Comparison of ENCODE assay signal across 15 cellular contexts in the genomic region with DNA sequence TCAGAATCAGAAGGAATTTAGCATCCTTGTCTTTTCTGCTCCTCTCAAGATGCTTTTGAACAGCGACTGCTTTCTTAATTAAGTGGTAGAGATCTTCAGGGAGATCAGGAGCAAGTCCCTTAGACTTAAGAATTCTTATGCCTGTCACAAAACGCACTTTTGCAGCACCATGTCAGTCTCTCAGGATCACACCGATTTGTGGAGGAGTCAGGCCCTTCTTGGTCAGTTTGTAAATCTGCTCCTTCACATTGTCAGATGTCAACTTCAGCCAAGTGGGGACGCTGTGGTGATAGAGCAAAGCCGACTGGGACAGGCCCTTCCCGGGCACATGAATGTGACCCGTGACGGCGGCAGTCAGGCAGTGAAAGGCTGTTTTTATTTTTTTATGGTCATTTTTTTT. TPM values are rescaled to one million over a fixed set of nuclear protein-coding genes. Genes with fewer than 3 reads are reported as not detected.
DNase-seq lines count a peak whose midpoint lies in the region; ATAC-seq and TF ChIP-seq lines count a peak whose summit lies in the region.
"Had no signal": no experiment of that assay in that cellular context is flagged by ENCODE, and none has a peak within 500 bp of the region (broad histone marks: within the 10 kb centered on the region; RNA-seq: fewer than 3 reads in every experiment).

No MANE protein-coding gene starts in this region.

- POLR2A ChIA-PET in SK-N-SH (lab: Yijun Ruan, JAX) = no interaction called here

- TF ChIP-seq EP300 in SK-N-SH (IDR thresholded peaks at IDR 0.05; ENCODE audit: borderline replicate concordance in 1 of 2, low read depth in 1 of 2, low read length in 1 of 2) = no peak

- peaks cover 52% of the 10 kb centered on the region for H3K4me1 Mint-ChIP-seq in brain
- H3K4me1 Mint-ChIP-seq in nephron progenitor cell = peaks cover 52% of the 10 kb centered on the region

- H2AFZ ChIP-seq in SK-N-SH (ENCODE audit: low read depth) = no peak overlapping the region

- TF ChIP-seq CTCF in brain (conservative IDR thresholded peaks at IDR 0.05) = no peak
- TF ChIP-seq CTCF in nephron progenitor cell (IDR thresholded peaks at IDR 0.05) = no peak
- no peak for TF ChIP-seq CTCF in SK-N-SH (IDR thresholded peaks at IDR 0.05)

- DNase-seq in NCI-H510A treated with DMSO at 0.1 percent for 48 hours (lab: John Stamatoyannopoulos, UW) (peak; percentile 40), NCI-H510A (lab: John Stamatoyannopoulos, UW) (no peak), nephron progenitor cell (no peak), HuH-7 (ENCODE audit: low spot score) (no peak), SK-N-SH (no peak)
- DNase-seq: Caco-2; CD8-positive, alpha-beta memory T cell; GF-D8; HCEC 1CT; HFFc6 had no signal

- no peak overlapping the region for H3K27ac ChIP-seq in SK-N-SH (ENCODE audit: low read depth in 2 of 2, low read length in 1 of 2)
- H3K27ac ChIP-seq: 22Rv1 had no signal

- no peaks in the 10 kb centered on the region for H3K9me3 ChIP-seq in SK-N-SH
- H3K9me3 ChIP-seq: Caco-2 had no signal

- no peaks in the 10 kb centered on the region for H3K36me3 ChIP-seq in SK-N-SH (replicated peaks in 1 of 2; ENCODE audit: control insufficient read depth in 1 of 2, insufficient read depth in 2 of 2, low read length in 1 of 2)

- TF ChIP-seq RAD21 in SK-N-SH (IDR thresholded peaks at IDR 0.05; ENCODE audit: low read length) = no peak

- ATAC-seq in HG02973 (IDR thresholded peaks at IDR 0.05; ENCODE audit: unreplicated experiment) (no peak), HG03159 (IDR thresholded peaks at IDR 0.05; ENCODE audit: unreplicated experiment) (no peak)

- no peaks in the 10 kb centered on the region for H3K27me3 ChIP-seq in SK-N-SH (ENCODE audit: insufficient read depth)

- CTCF ChIA-PET in SK-N-SH (lab: Yijun Ruan, JAX) = interaction anchor here (1.5 to 12.5 kb wide), 3 partner anchors 10 to 305 kb away, joined by 4 to 145 read pairs (median 13); no protein-coding TSS in a partner anchor

- peaks cover 11% of the 10 kb centered on the region for H3F3A ChIP-seq in SK-N-SH (replicated peaks; ENCODE audit: insufficient read depth)

- H3K4me2 ChIP-seq in SK-N-SH = no peak overlapping the region

- 88% methylated on average over 9 of the region's 9 CpGs for WGBS in SK-N-SH (ENCODE audit: low lambda C conversion rate)

- H3K27ac Mint-ChIP-seq in brain (peak overlapping the region in 3 of 5 experiments; percentile 93 to 97 (median 96)), nephron progenitor cell (peak overlapping the region; percentile 43)
- H3K27ac Mint-ChIP-seq: CD8-positive, alpha-beta memory T cell; HFFc6 had no signal

- no peaks in the 10 kb centered on the region for H3K79me2 ChIP-seq in SK-N-SH (ENCODE audit: insufficient read depth)

- H3K27me3 Mint-ChIP-seq in brain (peaks cover 8% of the 10 kb centered on the region), nephron progenitor cell (ENCODE audit: low read depth, poor library complexity) (peaks cover 11% of the 10 kb centered on the region)

- H3K9me3 Mint-ChIP-seq in brain (peaks cover 0 to 4% (median 3%) of the 10 kb centered on the region in 5 experiments), nephron progenitor cell (no peaks in the 10 kb centered on the region)
- H3K9me3 Mint-ChIP-seq: CD8-positive, alpha-beta memory T cell; HFFc6 had no signal

- H3K4me3 ChIP-seq in SK-N-SH (ENCODE audit: low read depth in 2 of 2, low read length in 1 of 2) = no peak overlapping the region

- H3K4me1 ChIP-seq in SK-N-SH (ENCODE audit: control insufficient read depth in 1 of 2, insufficient read depth in 2 of 2, low read depth in 1 of 2, low read length in 1 of 2) = peaks cover 25 to 33% of the 10 kb centered on the region in 2 experiments; a peak in 3 of 4 replicates

- H4K20me1 ChIP-seq in SK-N-SH (ENCODE audit: insufficient read depth) = no peaks in the 10 kb centered on the region

- no peaks in the 10 kb centered on the region for H3K9me2 ChIP-seq in SK-N-SH

- H3K36me3 Mint-ChIP-seq in brain = no peaks in the 10 kb centered on the region
- no peaks in the 10 kb centered on the region for H3K36me3 Mint-ChIP-seq in nephron progenitor cell (ENCODE audit: low read depth)
- H3K36me3 Mint-ChIP-seq: CD8-positive, alpha-beta memory T cell had no signal

- H3K9ac ChIP-seq in SK-N-SH = no peak overlapping the region

- H3K4me3 Mint-ChIP-seq in brain = no peak overlapping the region
- H3K4me3 Mint-ChIP-seq in nephron progenitor cell = no peak overlapping the region
- H3K4me3 Mint-ChIP-seq: CD8-positive, alpha-beta memory T cell; HFFc6 had no signal

TF ChIP-seq in SK-N-SH, 30 proteins besides CTCF, POLR2A, EP300 and RAD21:
- no peak for TF ChIP-seq MXI1 (IDR thresholded peaks at IDR 0.05; ENCODE audit: low read depth, low read length)
- no peak for TF ChIP-seq CHD2 (IDR thresholded peaks at IDR 0.05; ENCODE audit: low read length, partially characterized antibody)
- TF ChIP-seq FOSL2 (IDR thresholded peaks at IDR 0.05; ENCODE audit: borderline replicate concordance, low read depth) = no peak
- TF ChIP-seq, protein P1, sequence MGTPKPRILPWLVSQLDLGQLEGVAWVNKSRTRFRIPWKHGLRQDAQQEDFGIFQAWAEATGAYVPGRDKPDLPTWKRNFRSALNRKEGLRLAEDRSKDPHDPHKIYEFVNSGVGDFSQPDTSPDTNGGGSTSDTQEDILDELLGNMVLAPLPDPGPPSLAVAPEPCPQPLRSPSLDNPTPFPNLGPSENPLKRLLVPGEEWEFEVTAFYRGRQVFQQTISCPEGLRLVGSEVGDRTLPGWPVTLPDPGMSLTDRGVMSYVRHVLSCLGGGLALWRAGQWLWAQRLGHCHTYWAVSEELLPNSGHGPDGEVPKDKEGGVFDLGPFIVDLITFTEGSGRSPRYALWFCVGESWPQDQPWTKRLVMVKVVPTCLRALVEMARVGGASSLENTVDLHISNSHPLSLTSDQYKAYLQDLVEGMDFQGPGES (IDR thresholded peaks at IDR 0.05; ENCODE audit: low read depth, low read length) = no peak
- TF ChIP-seq SIN3A (IDR thresholded peaks at IDR 0.05; ENCODE audit: borderline replicate concordance, low read depth, low read length) = no peak
- no peak for TF ChIP-seq FOXJ3 (CRISPR knock-in tag; IDR thresholded peaks at IDR 0.05)
- TF ChIP-seq, protein P2, sequence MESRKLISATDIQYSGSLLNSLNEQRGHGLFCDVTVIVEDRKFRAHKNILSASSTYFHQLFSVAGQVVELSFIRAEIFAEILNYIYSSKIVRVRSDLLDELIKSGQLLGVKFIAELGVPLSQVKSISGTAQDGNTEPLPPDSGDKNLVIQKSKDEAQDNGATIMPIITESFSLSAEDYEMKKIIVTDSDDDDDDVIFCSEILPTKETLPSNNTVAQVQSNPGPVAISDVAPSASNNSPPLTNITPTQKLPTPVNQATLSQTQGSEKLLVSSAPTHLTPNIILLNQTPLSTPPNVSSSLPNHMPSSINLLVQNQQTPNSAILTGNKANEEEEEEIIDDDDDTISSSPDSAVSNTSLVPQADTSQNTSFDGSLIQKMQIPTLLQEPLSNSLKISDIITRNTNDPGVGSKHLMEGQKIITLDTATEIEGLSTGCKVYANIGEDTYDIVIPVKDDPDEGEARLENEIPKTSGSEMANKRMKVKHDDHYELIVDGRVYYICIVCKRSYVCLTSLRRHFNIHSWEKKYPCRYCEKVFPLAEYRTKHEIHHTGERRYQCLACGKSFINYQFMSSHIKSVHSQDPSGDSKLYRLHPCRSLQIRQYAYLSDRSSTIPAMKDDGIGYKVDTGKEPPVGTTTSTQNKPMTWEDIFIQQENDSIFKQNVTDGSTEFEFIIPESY (IDR thresholded peaks at IDR 0.05; ENCODE audit: borderline replicate concordance, low read depth) = no peak
- no peak for TF ChIP-seq TAF1 (IDR thresholded peaks at IDR 0.05; ENCODE audit: borderline replicate concordance, low read depth, low read length)
- TF ChIP-seq RFX5 (IDR thresholded peaks at IDR 0.05; ENCODE audit: low read length) = no peak
- no peak for TF ChIP-seq NRF1 (IDR thresholded peaks at IDR 0.05; ENCODE audit: low read depth, low read length)
- no peak for TF ChIP-seq TCF12 (IDR thresholded peaks at IDR 0.05)
- TF ChIP-seq JUND (IDR thresholded peaks at IDR 0.05) = no peak
- no peak for TF ChIP-seq MEF2A (IDR thresholded peaks at IDR 0.05; ENCODE audit: borderline replicate concordance, low read depth)
- TF ChIP-seq, protein P3, sequence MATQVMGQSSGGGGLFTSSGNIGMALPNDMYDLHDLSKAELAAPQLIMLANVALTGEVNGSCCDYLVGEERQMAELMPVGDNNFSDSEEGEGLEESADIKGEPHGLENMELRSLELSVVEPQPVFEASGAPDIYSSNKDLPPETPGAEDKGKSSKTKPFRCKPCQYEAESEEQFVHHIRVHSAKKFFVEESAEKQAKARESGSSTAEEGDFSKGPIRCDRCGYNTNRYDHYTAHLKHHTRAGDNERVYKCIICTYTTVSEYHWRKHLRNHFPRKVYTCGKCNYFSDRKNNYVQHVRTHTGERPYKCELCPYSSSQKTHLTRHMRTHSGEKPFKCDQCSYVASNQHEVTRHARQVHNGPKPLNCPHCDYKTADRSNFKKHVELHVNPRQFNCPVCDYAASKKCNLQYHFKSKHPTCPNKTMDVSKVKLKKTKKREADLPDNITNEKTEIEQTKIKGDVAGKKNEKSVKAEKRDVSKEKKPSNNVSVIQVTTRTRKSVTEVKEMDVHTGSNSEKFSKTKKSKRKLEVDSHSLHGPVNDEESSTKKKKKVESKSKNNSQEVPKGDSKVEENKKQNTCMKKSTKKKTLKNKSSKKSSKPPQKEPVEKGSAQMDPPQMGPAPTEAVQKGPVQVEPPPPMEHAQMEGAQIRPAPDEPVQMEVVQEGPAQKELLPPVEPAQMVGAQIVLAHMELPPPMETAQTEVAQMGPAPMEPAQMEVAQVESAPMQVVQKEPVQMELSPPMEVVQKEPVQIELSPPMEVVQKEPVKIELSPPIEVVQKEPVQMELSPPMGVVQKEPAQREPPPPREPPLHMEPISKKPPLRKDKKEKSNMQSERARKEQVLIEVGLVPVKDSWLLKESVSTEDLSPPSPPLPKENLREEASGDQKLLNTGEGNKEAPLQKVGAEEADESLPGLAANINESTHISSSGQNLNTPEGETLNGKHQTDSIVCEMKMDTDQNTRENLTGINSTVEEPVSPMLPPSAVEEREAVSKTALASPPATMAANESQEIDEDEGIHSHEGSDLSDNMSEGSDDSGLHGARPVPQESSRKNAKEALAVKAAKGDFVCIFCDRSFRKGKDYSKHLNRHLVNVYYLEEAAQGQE (IDR thresholded peaks at IDR 0.05; ENCODE audit: low read depth, low read length) = no peak

RNA-seq across cellular contexts. Expression of a gene that starts 35.7 kb away (rescaled TPM):
- polyA plus RNA-seq in brain (ENCODE audit: insufficient read depth, low read depth, low replicate concordance) (0.51 TPM), SK-N-SH (2012; rRNA removed) (0.07 TPM in 1 of 2 replicates, not detected in the other)
- polyA plus RNA-seq in SK-N-SH (2012; cell fraction: cytosol; rRNA removed) = 0.05 and 0.13 TPM in 2 replicates
- polyA plus RNA-seq in SK-N-SH (2012; cell fraction: nucleus; rRNA removed) = not detected in 2 replicates
- polyA plus RNA-seq: CD8-positive, alpha-beta memory T cell; IMR-90 had no signal
